In the genomic region with DNA sequence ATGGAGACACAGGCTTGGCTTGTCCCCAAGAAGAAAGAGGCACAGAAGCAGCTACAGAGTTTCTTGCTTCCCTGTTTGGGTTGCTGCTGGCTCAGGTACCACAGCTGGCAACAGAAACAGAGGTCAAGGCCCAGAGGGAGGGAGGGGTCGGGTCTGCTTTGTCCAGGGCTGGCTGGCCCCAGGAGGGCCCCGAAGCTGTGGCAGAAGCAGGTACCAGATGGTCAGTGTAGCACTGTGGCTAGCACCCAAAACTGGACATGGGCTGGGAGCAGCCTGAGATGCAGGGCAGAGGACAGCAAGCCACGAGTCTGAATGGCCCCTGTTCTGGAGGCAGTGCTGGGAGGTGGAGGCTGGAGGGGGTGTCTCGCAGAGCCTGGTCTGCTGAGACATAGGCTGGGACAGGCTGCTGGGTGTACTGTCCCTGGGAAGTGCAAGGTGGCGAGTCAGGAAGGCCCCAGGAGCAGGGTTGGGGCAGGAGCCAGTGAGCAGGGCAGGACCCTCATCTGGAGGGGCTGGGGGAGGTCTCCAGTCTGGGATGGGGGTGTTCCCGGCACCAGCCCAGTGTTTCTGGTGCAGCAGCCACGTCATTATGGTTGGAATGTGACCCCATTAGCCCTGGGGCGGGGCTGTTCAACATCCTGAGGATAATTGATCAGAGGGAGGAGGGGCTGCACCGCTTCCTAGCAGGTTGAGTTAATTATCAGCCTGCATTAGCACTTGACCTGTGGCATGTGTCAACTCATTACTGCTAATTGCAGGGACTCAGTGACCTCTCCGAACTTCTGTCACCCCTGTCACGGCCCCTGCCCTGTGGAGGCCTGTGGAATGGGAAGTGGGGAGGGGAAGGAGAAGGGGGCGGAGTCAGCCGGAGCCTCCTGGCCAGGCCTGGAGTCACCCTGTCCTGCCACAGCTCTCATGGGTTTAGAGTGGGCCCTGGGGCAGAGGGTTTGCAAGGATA, we compare ENCODE assay signal across 10 cellular contexts. TPM values are rescaled to one million over a fixed set of nuclear protein-coding genes. Genes with fewer than 3 reads are reported as not detected.
DNase-seq lines count a peak whose midpoint lies in the region; ATAC-seq and TF ChIP-seq lines count a peak whose summit lies in the region.
"Had no signal": no experiment of that assay in that cellular context is flagged by ENCODE, and none has a peak within 500 bp of the region (broad histone marks: within the 10 kb centered on the region; RNA-seq: fewer than 3 reads in every experiment).

No MANE protein-coding gene starts in this region.

- DNase-seq in MG63 = peak; percentile 40
- DNase-seq in endothelial cell (ENCODE audit: low spot score) = no peak
- peak; percentile 95 for DNase-seq in mesendoderm
- DNase-seq in Kasumi-1 (lab: John Stamatoyannopoulos, UW) = no peak
- DNase-seq in GM13977 (ENCODE audit: low spot score) = no peak
- DNase-seq: CD8-positive, alpha-beta T cell; NCI-H1105 treated with DMSO at 0.1 percent for 48 hours had no signal

- H3K18ac ChIP-seq in mesendoderm (ENCODE audit: low read length) = no peak overlapping the region

- H3K4me1 ChIP-seq in BLaER1 (peaks cover 82% of the 10 kb centered on the region), mesendoderm (ENCODE audit: control insufficient read depth, low read depth, low read length) (peaks cover 15% of the 10 kb centered on the region)

- no peaks in the 10 kb centered on the region for H4K20me1 ChIP-seq in BLaER1

- H3K9me3 ChIP-seq in BLaER1 (no peaks in the 10 kb centered on the region), MG63 (no peaks in the 10 kb centered on the region)

- H3K27ac ChIP-seq in BLaER1 (peak overlapping the region; percentile 91), mesendoderm (ENCODE audit: low read depth, low read length) (no peak overlapping the region)

- no peak overlapping the region for H2BK120ac ChIP-seq in mesendoderm (ENCODE audit: low read depth, low read length)

- peaks cover 5% of the 10 kb centered on the region for H3K27me3 Mint-ChIP-seq in endothelial cell (ENCODE audit: unreplicated experiment)

- H3K4me3 ChIP-seq in BLaER1 (no peak overlapping the region), MG63 (no peak overlapping the region), mesendoderm (ENCODE audit: low read length) (no peak overlapping the region)

- no peak overlapping the region for H2BK15ac ChIP-seq in mesendoderm (replicated peaks; ENCODE audit: low read depth)

- in situ Hi-C loops in GM13977 (cut with MboI; ENCODE audit: low pct_unique_long_range_greater_than_20kb, low sequenced_read_pairs, unreplicated experiment) = no loop called here

- peak overlapping the region; percentile 22 for H3K56ac ChIP-seq in mesendoderm (ENCODE audit: low read length)

- TF ChIP-seq CTCF in endothelial cell (IDR thresholded peaks at IDR 0.05; ENCODE audit: unreplicated experiment) (no peak), GM13977 (IDR thresholded peaks at IDR 0.05; ENCODE audit: extremely low read depth, insufficient read depth, missing control alignments) (no peak)

- H3K27me3 ChIP-seq in BLaER1 (no peaks in the 10 kb centered on the region), MG63 (peaks cover 2% of the 10 kb centered on the region; the same call in 1 of the 2 replicates), mesendoderm (ENCODE audit: insufficient read depth, low read length, poor library complexity) (no peaks in the 10 kb centered on the region)

- no peak overlapping the region for H3K4me3 Mint-ChIP-seq in endothelial cell (ENCODE audit: unreplicated experiment)
- H3K4me3 Mint-ChIP-seq: CD8-positive, alpha-beta T cell had no signal

- H3K36me3 ChIP-seq in BLaER1 (no peaks in the 10 kb centered on the region), MG63 (no peaks in the 10 kb centered on the region), mesendoderm (ENCODE audit: control insufficient read depth, insufficient read depth, low read length) (no peaks in the 10 kb centered on the region)

- H2AK5ac ChIP-seq in mesendoderm (ENCODE audit: low read length) = no peak overlapping the region

- H3K4me1 Mint-ChIP-seq in endothelial cell (ENCODE audit: unreplicated experiment) = peaks cover 15% of the 10 kb centered on the region

- H3K9me3 Mint-ChIP-seq in endothelial cell (ENCODE audit: unreplicated experiment) = no peaks in the 10 kb centered on the region
- H3K9me3 Mint-ChIP-seq: CD8-positive, alpha-beta T cell had no signal

- H4K5ac ChIP-seq in mesendoderm (ENCODE audit: low read length) = no peak overlapping the region

- ATAC-seq in GM21825 (IDR thresholded peaks at IDR 0.05; ENCODE audit: unreplicated experiment) (no peak), HG03159 (IDR thresholded peaks at IDR 0.05; ENCODE audit: unreplicated experiment) (no peak)
- ATAC-seq: CD8-positive, alpha-beta T cell had no signal

- no peaks in the 10 kb centered on the region for H3K79me1 ChIP-seq in mesendoderm (ENCODE audit: low read length)

- no peak overlapping the region for H3K23ac ChIP-seq in mesendoderm (ENCODE audit: low read length)

- peak overlapping the region; percentile 9 for H3K27ac Mint-ChIP-seq in endothelial cell (ENCODE audit: unreplicated experiment)
- H3K27ac Mint-ChIP-seq: CD8-positive, alpha-beta T cell had no signal

- H3K4me2 ChIP-seq in BLaER1 (peak overlapping the region; percentile 99), mesendoderm (ENCODE audit: low read length) (no peak overlapping the region)

- no CpG with 5 or more reads among the region's 13 CpGs for WGBS in mesendoderm (ENCODE audit: extremely low coverage, insufficient coverage, low lambda C conversion rate)

- H3K36me3 Mint-ChIP-seq in endothelial cell (ENCODE audit: low read depth, unreplicated experiment) = no peaks in the 10 kb centered on the region

- no peak overlapping the region for H2BK5ac ChIP-seq in mesendoderm (ENCODE audit: low read length)

- no peak overlapping the region for H3K4ac ChIP-seq in mesendoderm (ENCODE audit: low read depth, low read length)

- no peaks in the 10 kb centered on the region for H3K79me2 ChIP-seq in mesendoderm (ENCODE audit: control insufficient read depth, insufficient read depth, low read length)

- H3K9ac ChIP-seq in BLaER1 = 0 out of 2 replicates have a peak overlapping the region, but pooled peaks have one; percentile 9
- H3K9ac ChIP-seq in mesendoderm (ENCODE audit: low read length) = no peak overlapping the region

- H4K8ac ChIP-seq in mesendoderm (ENCODE audit: low read depth, low read length) = no peak overlapping the region

RNA-seq across cellular contexts. Expression of a gene that starts 52.6 kb away (rescaled TPM):
- total RNA-seq in MG63 (2014; rRNA removed; shearing (Covaris generic); ENCODE audit: low replicate concordance) = not detected in 2 replicates
- not detected for total RNA-seq in endothelial cell (ENCODE audit: unreplicated experiment)
- not detected for polyA plus RNA-seq in mesendoderm (2013, experiment 1 of 2)
- not detected for polyA plus RNA-seq in mesendoderm (2013, experiment 2 of 2)
- total RNA-seq: CD8-positive, alpha-beta T cell had no signal

Comparison
In these comparisons a context has a peak if more than half of its experiments do, and no peak if none do; other contexts are left out.
1. DNase-seq: peak in MG63 (single experiment) and mesendoderm (single experiment); none in endothelial cell (single experiment), Kasumi-1 (0 of 2) and GM13977 (single experiment).